19 cellular contexts compared by ENCODE assay signal in the genomic region with DNA sequence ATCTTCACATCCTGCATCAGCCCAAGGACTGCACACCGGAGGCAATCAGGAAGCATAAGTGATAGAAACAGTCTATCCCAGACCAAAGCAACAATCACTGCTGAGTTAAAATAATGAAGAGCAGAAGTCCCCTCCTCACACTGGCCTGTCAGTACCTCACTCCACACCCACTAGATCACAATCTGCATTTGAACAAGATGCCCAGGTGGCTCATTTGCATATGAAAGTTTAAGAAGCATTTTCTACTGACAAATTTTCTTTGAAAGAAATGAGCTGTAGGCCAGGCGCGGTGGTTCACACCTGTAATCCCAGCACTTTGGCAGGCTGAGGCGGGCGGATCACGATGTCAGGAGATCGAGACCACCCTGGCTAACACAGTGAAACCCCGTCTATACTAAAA.
A peak's percentile ranks its signal among the peaks of the same experiment; 100 is the strongest.
DNase-seq lines count a peak whose midpoint lies in the region; ATAC-seq and TF ChIP-seq lines count a peak whose summit lies in the region.
"Had no signal": no experiment of that assay in that cellular context is flagged by ENCODE, and none has a peak within 500 bp of the region (broad histone marks: within the 10 kb centered on the region; RNA-seq: fewer than 3 reads in every experiment).

No MANE protein-coding gene starts in this region.

- no peak overlapping the region for H3K4me2 ChIP-seq in PC-3 (ENCODE audit: low read length)
- H3K4me2 ChIP-seq in mammary epithelial cell (ENCODE audit: insufficient read depth, low read depth, low read length): no peak overlapping the region

- peak overlapping the region; percentile 71 for H3K27ac ChIP-seq in PC-3 (ENCODE audit: low read length)
- no peak overlapping the region for H3K27ac ChIP-seq in heart right ventricle
- no peak overlapping the region for H3K27ac ChIP-seq in mammary epithelial cell (ENCODE audit: insufficient read depth, low read depth, low read length)

- H3K27me3 Mint-ChIP-seq in activated naive CD4-positive, alpha-beta T cell treated with anti-CD3 and anti-CD28 coated beads, Interleukin-2, amount 50 U/mL, for 24 hours: no peaks in the 10 kb centered on the region
- H3K27me3 Mint-ChIP-seq: B cell; CD8-positive, alpha-beta memory T cell; IgD-negative memory B cell had no signal

- H3K4me3 ChIP-seq in PC-3 (ENCODE audit: low read length) (no peak overlapping the region), heart right ventricle (no peak overlapping the region), mammary epithelial cell (replicated peaks in 1 of 3; ENCODE audit: insufficient read depth in 1 of 3, low read depth in 2 of 3, low read length in 3 of 3) (no peak overlapping the region)

- in situ Hi-C loops in mammary epithelial cell (cut with MboI; ENCODE audit: low sequenced_read_pairs in 2 of 2): no loop called here

- H3K79me2 ChIP-seq in PC-3 (ENCODE audit: low read length): no peaks in the 10 kb centered on the region; the same call in 1 of the 2 replicates
- H3K79me2 ChIP-seq in mammary epithelial cell (ENCODE audit: insufficient read depth, low read length): no peaks in the 10 kb centered on the region

- no peak for ATAC-seq in activated naive CD4-positive, alpha-beta T cell treated with anti-CD3 and anti-CD28 coated beads, Interleukin-2, amount 50 U/mL, for 72 hours
- ATAC-seq in PC-3 (no peak), HG03469 (IDR thresholded peaks at IDR 0.05; ENCODE audit: unreplicated experiment) (no peak), heart right ventricle (no peak)

- no peaks in the 10 kb centered on the region for H4K20me1 ChIP-seq in PC-3 (ENCODE audit: low read length)
- no peaks in the 10 kb centered on the region for H4K20me1 ChIP-seq in mammary epithelial cell (ENCODE audit: insufficient read depth, low read length)

- H3K9me3 Mint-ChIP-seq in activated naive CD4-positive, alpha-beta T cell treated with anti-CD3 and anti-CD28 coated beads, Interleukin-2, amount 50 U/mL, for 24 hours: no peaks in the 10 kb centered on the region
- no peaks in the 10 kb centered on the region for H3K9me3 Mint-ChIP-seq in activated naive CD4-positive, alpha-beta T cell treated with anti-CD3 and anti-CD28 coated beads, Interleukin-2, amount 50 U/mL, for 72 hours
- H3K9me3 Mint-ChIP-seq: CD8-positive, alpha-beta memory T cell; IgD-negative memory B cell had no signal

- no peaks in the 10 kb centered on the region for H3K9me2 ChIP-seq in PC-3 (replicated peaks; ENCODE audit: low read length)

- H3K4me3 Mint-ChIP-seq in activated naive CD4-positive, alpha-beta T cell treated with anti-CD3 and anti-CD28 coated beads, Interleukin-2, amount 50 U/mL, for 24 hours: peak overlapping the region; percentile 42
- H3K4me3 Mint-ChIP-seq: B cell; CD8-positive, alpha-beta memory T cell; IgD-negative memory B cell had no signal

- peaks cover 7% of the 10 kb centered on the region for H3K36me3 Mint-ChIP-seq in activated naive CD4-positive, alpha-beta T cell treated with anti-CD3 and anti-CD28 coated beads, Interleukin-2, amount 50 U/mL, for 24 hours
- H3K36me3 Mint-ChIP-seq in activated naive CD4-positive, alpha-beta T cell treated with anti-CD3 and anti-CD28 coated beads, Interleukin-2, amount 50 U/mL, for 72 hours: peaks cover 4 to 27% of the 10 kb centered on the region in 2 donors

- H3K36me3 ChIP-seq in PC-3 (ENCODE audit: low read depth, low read length): peaks cover 52% of the 10 kb centered on the region
- peaks cover 0 to 100% (median 28%) of the 10 kb centered on the region in 9 donors for H3K36me3 ChIP-seq in heart right ventricle
- peaks cover 21% of the 10 kb centered on the region for H3K36me3 ChIP-seq in mammary epithelial cell (ENCODE audit: insufficient read depth, low read length)

- intact Hi-C loops in PC-3 (cut with micrococcal nuclease): no loop called here
- intact Hi-C loops in heart right ventricle (cut with DNase I): no loop called here
- intact Hi-C loops in mammary epithelial cell (cut with micrococcal nuclease): no loop called here

- dilution Hi-C loops in mammary epithelial cell (cut with HindIII; ENCODE audit: low sequenced_read_pairs): no loop called here

- H3F3A ChIP-seq in PC-3 (ENCODE audit: low read length, unreplicated experiment): peaks cover 14% of the 10 kb centered on the region

- TF ChIP-seq CTCF in PC-3 (conservative IDR thresholded peaks at IDR 0.05; ENCODE audit: low read depth, low read length) (no peak), heart right ventricle (IDR thresholded peaks at IDR 0.05) (no peak), mammary epithelial cell (conservative IDR thresholded peaks at IDR 0.05 in 1 of 2, IDR thresholded peaks at IDR 0.05 in 1 of 2; ENCODE audit: extremely low read depth in 1 of 2, insufficient read depth in 1 of 2, low read depth in 1 of 2, low read length in 2 of 2) (no peak)

- no peak overlapping the region for H3K27ac Mint-ChIP-seq in activated naive CD4-positive, alpha-beta T cell treated with anti-CD3 and anti-CD28 coated beads, Interleukin-2, amount 50 U/mL, for 24 hours
- peak overlapping the region in 1 of 2 donors; percentile 29 for H3K27ac Mint-ChIP-seq in activated naive CD4-positive, alpha-beta T cell treated with anti-CD3 and anti-CD28 coated beads, Interleukin-2, amount 50 U/mL, for 72 hours
- H3K27ac Mint-ChIP-seq: B cell had no signal

- CTCF ChIA-PET in PC-3 (lab: Charles Lee): interaction anchor here (0.6 to 1.6 kb wide), 3 partner anchors 14 to 225 kb away, joined by 4 to 7 read pairs (median 4); no protein-coding TSS in a partner anchor
- CTCF ChIA-PET in mammary epithelial cell (lab: Charles Lee; ENCODE audit: low non-redundant PET): no interaction called here

- H3K27me3 ChIP-seq in PC-3 (ENCODE audit: low read length) (no peaks in the 10 kb centered on the region), heart right ventricle (no peaks in the 10 kb centered on the region), mammary epithelial cell (ENCODE audit: insufficient read depth, low read length) (no peaks in the 10 kb centered on the region)

- H3K9ac ChIP-seq in PC-3 (ENCODE audit: low read length): peak overlapping the region; percentile 20
- no peak overlapping the region for H3K9ac ChIP-seq in mammary epithelial cell (ENCODE audit: insufficient read depth, low read length)

- H2AFZ ChIP-seq in PC-3 (ENCODE audit: low read length) (no peak overlapping the region), mammary epithelial cell (ENCODE audit: low read depth, low read length) (no peak overlapping the region)

- DNase-seq in activated naive CD4-positive, alpha-beta T cell treated with anti-CD3 and anti-CD28 coated beads, Interleukin-2, amount 50 U/mL, for 72 hours (ENCODE audit: low spot score in 2 of 2): no peak
- no peak for DNase-seq in PC-3
- DNase-seq in iPS DF 19.7 (ENCODE audit: low read depth, low spot score): peak; percentile 83
- no peak for DNase-seq in heart right ventricle
- DNase-seq in kidney glomerular epithelial cell (lab: John Stamatoyannopoulos, UW): no peak
- no peak for DNase-seq in mammary epithelial cell
- DNase-seq: CD8-positive, alpha-beta memory T cell; DND-41; GF-D8; HCEC 1CT; NCI-H1417; NCI-H1930; NCI-H2171 treated with DMSO at 0.1 percent for 48 hours; NCI-H510A treated with DMSO at 0.1 percent for 48 hours; SHP77 treated with DMSO at 0.1 percent for 48 hours had no signal

- POLR2A ChIA-PET in PC-3 (lab: Charles Lee; ENCODE audit: unreplicated experiment): interaction anchor here (0.6 to 0.7 kb wide), 2 partner anchors 113 to 516 kb away, joined by 3 read pairs; no protein-coding TSS in a partner anchor

- H3K9me3 ChIP-seq in PC-3 (ENCODE audit: low read length): no peaks in the 10 kb centered on the region
- no peaks in the 10 kb centered on the region for H3K9me3 ChIP-seq in heart right ventricle
- H3K9me3 ChIP-seq in mammary epithelial cell (replicated peaks; ENCODE audit: insufficient read depth, low read length): no peaks in the 10 kb centered on the region

- BruUV-seq in PC-3 (replicated peaks; lab: Mats Ljungman, UMichigan) (no TSS peak), mammary epithelial cell (replicated peaks; lab: Mats Ljungman, UMichigan) (no TSS peak)

- H3K4me1 Mint-ChIP-seq in activated naive CD4-positive, alpha-beta T cell treated with anti-CD3 and anti-CD28 coated beads, Interleukin-2, amount 50 U/mL, for 24 hours: peaks cover 30% of the 10 kb centered on the region
- H3K4me1 Mint-ChIP-seq: B cell; CD8-positive, alpha-beta memory T cell; IgD-negative memory B cell had no signal

- WGBS in heart right ventricle, 2 donors: 92 to 94% methylated on average over 8 of the region's 8 CpGs
- 97% methylated on average over 8 of the region's 8 CpGs for WGBS in mammary epithelial cell (ENCODE audit: low coverage, missing lambda C conversion rate)

- peaks cover 49% of the 10 kb centered on the region for H3K4me1 ChIP-seq in PC-3 (ENCODE audit: insufficient read depth, low read length)
- H3K4me1 ChIP-seq in heart right ventricle: peaks cover 0 to 5% (median 0%) of the 10 kb centered on the region in 9 donors
- H3K4me1 ChIP-seq in mammary epithelial cell (ENCODE audit: insufficient read depth, low read length): peaks cover 14% of the 10 kb centered on the region
